Comparison of ENCODE assay signal across 14 cellular contexts in genomic region chr11:117298195-117298594, GRCh38. TPM values are rescaled to one million over a fixed set of nuclear protein-coding genes. Genes with fewer than 3 reads are reported as not detected.
DNase-seq lines count a peak whose midpoint lies in the region; ATAC-seq and TF ChIP-seq lines count a peak whose summit lies in the region.
"Had no signal": no experiment of that assay in that cellular context is flagged by ENCODE, and none has a peak within 500 bp of the region (broad histone marks: within the 10 kb centered on the region; RNA-seq: fewer than 3 reads in every experiment).

No MANE protein-coding gene starts in this region.

- no peaks in the 10 kb centered on the region for H3K9me3 ChIP-seq in WERI-Rb-1 (ENCODE audit: severe bottlenecking)
- H3K9me3 ChIP-seq in body of pancreas: no peaks in the 10 kb centered on the region
- H3K9me3 ChIP-seq: BLaER1 treated with 17β-estradiol and CSF1 and Interleukin-3, amounts not matched to agents 10 nM and 100 nM had no signal

- peak; percentile 64 for ATAC-seq in body of pancreas
- no peak for ATAC-seq in GM19397 (IDR thresholded peaks at IDR 0.05; ENCODE audit: unreplicated experiment)
- ATAC-seq in GM21528 (IDR thresholded peaks at IDR 0.05; ENCODE audit: low FRiP score, unreplicated experiment): no peak
- ATAC-seq in GM18867 (IDR thresholded peaks at IDR 0.05; ENCODE audit: unreplicated experiment): no peak
- ATAC-seq: HCT116 had no signal

- no peak for DNase-seq in WERI-Rb-1
- DNase-seq in body of pancreas: peak in 3 of 4 donors; percentile 32 to 64 (median 37)
- no peak for DNase-seq in mesothelial cell of epicardium (ENCODE audit: low spot score in 2 of 2, unreplicated experiment in 2 of 2)
- no peak for DNase-seq in progenitor cell of endocrine pancreas (ENCODE audit: low spot score, unreplicated experiment)
- DNase-seq: ACHN; Calu3; CD4-positive, alpha-beta T cell; DMS 273 treated with DMSO at 0.1 percent for 48 hours; GM23248 had no signal

- H3K9me3 Mint-ChIP-seq in mesothelial cell of epicardium (no peaks in the 10 kb centered on the region), progenitor cell of endocrine pancreas (ENCODE audit: low read depth) (no peaks in the 10 kb centered on the region)
- H3K9me3 Mint-ChIP-seq: CD4-positive, alpha-beta T cell had no signal

- H3K36me3 ChIP-seq in WERI-Rb-1: peaks cover 22% of the 10 kb centered on the region
- H3K36me3 ChIP-seq in body of pancreas (replicated peaks in 1 of 2; ENCODE audit: insufficient read depth in 1 of 2, low read depth in 2 of 2): peaks cover 0 to 2% of the 10 kb centered on the region in 2 donors

- intact Hi-C loops in body of pancreas (cut with DNase I): no loop called here

- TF ChIP-seq CTCF in WERI-Rb-1 (IDR thresholded peaks at IDR 0.05; ENCODE audit: low read depth, low read length) (no peak), body of pancreas (IDR thresholded peaks at IDR 0.05) (no peak), mesothelial cell of epicardium (IDR thresholded peaks at IDR 0.05; ENCODE audit: unreplicated experiment) (no peak), progenitor cell of endocrine pancreas (IDR thresholded peaks at IDR 0.05; ENCODE audit: unreplicated experiment) (no peak)

- H3K4me1 ChIP-seq in body of pancreas: peaks cover 77% of the 10 kb centered on the region

- TF ChIP-seq POLR2A in body of pancreas (IDR thresholded peaks at IDR 0.05): peak in 1 of 3 donors; percentile 46

- H3K27ac ChIP-seq in WERI-Rb-1 (peak overlapping the region; percentile 83), body of pancreas (peak overlapping the region; percentile 71 to 89 (median 88))
- H3K27ac ChIP-seq: BLaER1 treated with 17β-estradiol and CSF1 and Interleukin-3, amounts not matched to agents 10 nM and 100 nM; GM23248 had no signal

- H3K4me1 Mint-ChIP-seq in mesothelial cell of epicardium (peaks cover 25% of the 10 kb centered on the region), progenitor cell of endocrine pancreas (ENCODE audit: low read depth) (peaks cover 47% of the 10 kb centered on the region)

- H3K27me3 Mint-ChIP-seq in mesothelial cell of epicardium (ENCODE audit: low read depth) (no peaks in the 10 kb centered on the region), progenitor cell of endocrine pancreas (no peaks in the 10 kb centered on the region)
- H3K27me3 Mint-ChIP-seq: CD4-positive, alpha-beta T cell had no signal

- H3K36me3 Mint-ChIP-seq in mesothelial cell of epicardium (peaks cover 12% of the 10 kb centered on the region), progenitor cell of endocrine pancreas (ENCODE audit: insufficient read depth) (peaks cover 6% of the 10 kb centered on the region)

- H3K4me3 ChIP-seq in WERI-Rb-1 (ENCODE audit: low read depth, low read length) (no peak overlapping the region), body of pancreas (no peak overlapping the region)
- H3K4me3 ChIP-seq: BLaER1 treated with 17β-estradiol and CSF1 and Interleukin-3, amounts not matched to agents 10 nM and 100 nM; GM23248 had no signal

- no peaks in the 10 kb centered on the region for H3K27me3 ChIP-seq in WERI-Rb-1 (ENCODE audit: insufficient read depth, low read depth, severe bottlenecking)
- H3K27me3 ChIP-seq in body of pancreas: no peaks in the 10 kb centered on the region
- H3K27me3 ChIP-seq: BLaER1 treated with 17β-estradiol and CSF1 and Interleukin-3, amounts not matched to agents 10 nM and 100 nM had no signal

- WGBS in body of pancreas, 2 donors: 29 to 61% methylated on average over 8 of the region's 8 CpGs

- H3K4me3 Mint-ChIP-seq in mesothelial cell of epicardium (no peak overlapping the region), progenitor cell of endocrine pancreas (ENCODE audit: low read depth) (no peak overlapping the region)
- H3K4me3 Mint-ChIP-seq: CD4-positive, alpha-beta T cell had no signal

- H3K27ac Mint-ChIP-seq in mesothelial cell of epicardium: peak overlapping the region; percentile 43
- H3K27ac Mint-ChIP-seq in progenitor cell of endocrine pancreas: peak overlapping the region; percentile 94
- H3K27ac Mint-ChIP-seq: CD4-positive, alpha-beta T cell had no signal

RNA-seq across cellular contexts. Expression of gene BACE1-AS, which starts 7.0 kb away (rescaled TPM):
- total RNA-seq in body of pancreas (1 to 10 TPM; 5.3 to 6.0 TPM), mesothelial cell of epicardium (15.8 to 20.0 TPM (median 16.6 TPM) in 3 replicates), progenitor cell of endocrine pancreas (17.9 and 19.0 TPM in 2 replicates)

RNA-seq across cellular contexts. Expression of gene BACE1, which starts 17.9 kb away (rescaled TPM):
- total RNA-seq in body of pancreas (10 to 100 TPM; 47.0 to 70.5 TPM), mesothelial cell of epicardium (38.1 to 40.9 TPM (median 40.3 TPM) in 3 replicates), progenitor cell of endocrine pancreas (68.0 and 78.2 TPM in 2 replicates)

RNA-seq across cellular contexts. Expression of gene CEP164, which starts 29.5 kb away (rescaled TPM):
- 10 to 100 TPM; 29.1 to 45.8 TPM for total RNA-seq in body of pancreas
- total RNA-seq in mesothelial cell of epicardium: 46.2 to 51.1 TPM (median 48.6 TPM) in 3 replicates
- total RNA-seq in progenitor cell of endocrine pancreas: 61.3 and 66.8 TPM in 2 replicates

Comparison
In these comparisons a context has a peak if more than half of its experiments do, and no peak if none do; other contexts are left out.
1. DNase-seq: peak in body of pancreas (3 of 4); none in WERI-Rb-1 (single experiment), mesothelial cell of epicardium (0 of 2) and progenitor cell of endocrine pancreas (single experiment).